ENCODE assay signal across 1 cellular context in the genomic region with DNA sequence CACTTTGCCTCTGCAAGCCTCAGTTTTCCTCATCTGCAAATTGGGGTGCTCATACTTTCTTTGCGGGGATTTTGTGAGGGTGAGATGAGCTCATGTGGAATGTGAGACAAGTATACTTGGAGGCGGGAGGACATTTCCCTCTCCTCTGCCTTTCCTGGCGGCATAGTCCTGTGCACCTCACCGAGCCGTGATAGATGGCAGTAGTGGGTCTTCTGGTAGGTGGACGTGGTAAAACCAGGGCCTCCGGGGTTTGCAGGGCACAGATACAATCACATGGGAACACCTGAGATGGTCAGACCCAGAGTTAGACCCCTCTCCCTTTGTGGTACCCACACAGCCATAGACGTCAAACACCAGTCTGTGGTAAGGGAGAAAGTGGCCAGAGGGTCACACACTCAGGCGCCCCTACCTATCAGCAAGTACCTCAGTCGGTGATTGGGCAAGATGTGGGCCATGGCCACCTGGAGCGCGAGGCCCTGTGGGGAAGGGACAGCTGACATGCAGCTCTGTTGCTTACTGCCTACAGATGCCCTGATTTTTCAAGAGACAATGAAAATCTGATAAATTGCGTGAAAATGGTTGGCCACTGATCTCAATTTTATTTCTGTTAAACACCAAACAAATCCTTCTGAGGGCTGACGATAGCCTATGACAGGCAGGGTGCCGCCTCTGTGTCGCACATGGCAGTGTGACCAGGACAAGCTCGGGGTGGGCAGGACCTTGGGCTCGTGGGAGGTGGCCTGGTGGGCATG.
TF ChIP-seq lines count a peak whose summit lies in the region.

No MANE protein-coding gene starts in this region.

TF ChIP-seq in GM23338, 12 proteins besides CTCF, POLR2A, EP300 and RAD21 (continued from another document):
- TF ChIP-seq REST (IDR thresholded peaks at IDR 0.05; ENCODE audit: unreplicated experiment) (no peak), JUNB (IDR thresholded peaks at IDR 0.05; ENCODE audit: unreplicated experiment) (no peak), STAT1 (IDR thresholded peaks at IDR 0.05; ENCODE audit: unreplicated experiment) (no peak), POLR2AphosphoS5 (IDR thresholded peaks at IDR 0.05; ENCODE audit: low read depth) (no peak)
